In genomic region chr10:124647421-124648130, GRCh38 we compare ENCODE assay signal across 8 cellular contexts.
DNase-seq lines count a peak whose midpoint lies in the region; ATAC-seq and TF ChIP-seq lines count a peak whose summit lies in the region.

No MANE protein-coding gene starts in this region.

- peak overlapping the region; percentile 47; the same call in 1 of the 2 replicates for H4K91ac ChIP-seq in IMR-90 (ENCODE audit: insufficient read depth, low read depth, low read length)

- H3K36me3 ChIP-seq in BJ (ENCODE audit: control insufficient read depth, insufficient read depth, low read length) (no peaks in the 10 kb centered on the region), IMR-90 (ENCODE audit: control insufficient read depth, insufficient read depth, low read length) (no peaks in the 10 kb centered on the region), mucosa of rectum (ENCODE audit: control insufficient read depth in 2 of 2, insufficient read depth in 2 of 2, low read length in 2 of 2) (peaks cover 5 to 6% of the 10 kb centered on the region in 2 donors), suprapubic skin (no peaks in the 10 kb centered on the region)

- no peak overlapping the region for H3K9ac ChIP-seq in IMR-90 (ENCODE audit: low read depth, low read length)
- peak overlapping the region in 1 of 2 donors; percentile 52 for H3K9ac ChIP-seq in mucosa of rectum (ENCODE audit: low read depth in 1 of 2, low read length in 2 of 2)

- no peak overlapping the region for H2BK15ac ChIP-seq in IMR-90 (ENCODE audit: low read depth, low read length)

- no peak for TF ChIP-seq POLR2A in IMR-90 (IDR thresholded peaks at IDR 0.05; ENCODE audit: low read depth, low read length)
- no peak for TF ChIP-seq POLR2A in suprapubic skin (IDR thresholded peaks at IDR 0.05)

- H3K9me3 ChIP-seq in IMR-90 (ENCODE audit: control insufficient read depth, insufficient read depth, low read length) (no peaks in the 10 kb centered on the region), mucosa of rectum (ENCODE audit: control insufficient read depth in 2 of 2, low read length in 2 of 2) (no peaks in the 10 kb centered on the region), suprapubic skin (no peaks in the 10 kb centered on the region)

- TF ChIP-seq EP300 in suprapubic skin (IDR thresholded peaks at IDR 0.05): no peak

- H2BK5ac ChIP-seq in IMR-90 (ENCODE audit: low read depth, low read length, poor library complexity, severe bottlenecking): peak overlapping the region; percentile 28

- 100% methylated on average over 1 of the region's 9 CpGs; no CpG with 5 or more reads in 1 of the 2 experiments for WGBS in IMR-90 (ENCODE audit: extremely low coverage in 2 of 2, insufficient read length in 1 of 2), 2 experiments
- WGBS in suprapubic skin: 49% methylated on average over 9 of the region's 9 CpGs

- H3K36me3 Mint-ChIP-seq in WTC11: no peaks in the 10 kb centered on the region

- H3K27me3 ChIP-seq in BJ (ENCODE audit: control insufficient read depth, insufficient read depth, low read length) (no peaks in the 10 kb centered on the region), IMR-90 (ENCODE audit: control insufficient read depth, insufficient read depth, low read length) (no peaks in the 10 kb centered on the region), mucosa of rectum (ENCODE audit: control insufficient read depth in 2 of 2, insufficient read depth in 2 of 2, low read length in 2 of 2) (no peaks in the 10 kb centered on the region), suprapubic skin (no peaks in the 10 kb centered on the region)

- peak overlapping the region; percentile 64 for H3K4ac ChIP-seq in IMR-90 (ENCODE audit: low read depth, low read length)

- no TSS peak for BruUV-seq in IMR-90 (replicated peaks; lab: Mats Ljungman, UMichigan)

- H2BK20ac ChIP-seq in IMR-90 (ENCODE audit: low read depth, low read length): no peak overlapping the region

- peaks cover 43% of the 10 kb centered on the region for H3K4me1 Mint-ChIP-seq in WTC11

- H3K23ac ChIP-seq in IMR-90 (ENCODE audit: low read depth, low read length): 0 out of 2 replicates have a peak overlapping the region, but pooled peaks have one; percentile 33

- peak overlapping the region; percentile 36 for H3K14ac ChIP-seq in IMR-90 (replicated peaks; ENCODE audit: low read depth, low read length)

- H3K79me1 ChIP-seq in IMR-90 (ENCODE audit: low read depth in 1 of 2, low read length in 2 of 2): peaks cover 20 to 30% of the 10 kb centered on the region in 2 experiments; a peak in 3 of 4 replicates

- CTCF ChIA-PET in BJ (lab: Yijun Ruan, JAX) (interaction anchor here (0.7 to 1.7 kb wide), 6 partner anchors 10 to 182 kb away, joined by 3 to 5 read pairs (median 4); no protein-coding TSS in a partner anchor), IMR-90 (lab: Yijun Ruan, JAX) (no interaction called here), WTC11 (lab: Charles Lee) (interaction anchor here (0.5 to 5.9 kb wide), 7 partner anchors 16 to 95 kb away, joined by 3 to 57 read pairs (median 5); no protein-coding TSS in a partner anchor)

- no peak overlapping the region for H3K56ac ChIP-seq in IMR-90 (ENCODE audit: extremely low read depth, insufficient read depth, low read length)

- in situ Hi-C loops in IMR-90 (cut with MboI; ENCODE audit: low sequenced_read_pairs): no loop called here

- peak overlapping the region; percentile 82 for H2AFZ ChIP-seq in IMR-90 (replicated peaks; ENCODE audit: low read length, poor library complexity)

- no peak for TF ChIP-seq RAD21 in IMR-90 (IDR thresholded peaks at IDR 0.05; ENCODE audit: low read length)

- peak overlapping the region in 1 of 2 experiments; percentile 79; a peak in 3 of 4 replicates for H4K8ac ChIP-seq in IMR-90 (ENCODE audit: low read depth in 2 of 2, low read length in 2 of 2)

- H3K9me1 ChIP-seq in IMR-90 (ENCODE audit: insufficient read depth, low read length): peaks cover 33% of the 10 kb centered on the region

- ATAC-seq in GM19351 (IDR thresholded peaks at IDR 0.05; ENCODE audit: unreplicated experiment) (peak; percentile 52), IMR-90 (ENCODE audit: low read depth) (peak; percentile 13), WTC11 (peak; percentile 44)

- dilution Hi-C loops in IMR-90 (cut with HindIII; ENCODE audit: low sequenced_read_pairs, unreplicated experiment): no loop called here

- H3K4me1 ChIP-seq in IMR-90 (ENCODE audit: control insufficient read depth, insufficient read depth, low read length) (peaks cover 27% of the 10 kb centered on the region), mucosa of rectum (ENCODE audit: control insufficient read depth in 2 of 2, insufficient read depth in 2 of 2, low read length in 2 of 2) (peaks cover 31 to 52% of the 10 kb centered on the region in 2 donors), suprapubic skin (peaks cover 93% of the 10 kb centered on the region)

- POLR2A ChIA-PET in BJ (lab: Charles Lee) (no interaction called here), IMR-90 (lab: Charles Lee; ENCODE audit: unreplicated experiment) (no interaction called here), WTC11 (lab: Charles Lee) (interaction anchor here (0.6 to 1.1 kb wide), 2 partner anchors 193 to 957 kb away, joined by 3 read pairs; no protein-coding TSS in a partner anchor)

- no peak overlapping the region for H3K27ac ChIP-seq in IMR-90 (ENCODE audit: insufficient read depth, low read length)
- peak overlapping the region; percentile 54 to 78 for H3K27ac ChIP-seq in mucosa of rectum (ENCODE audit: low read depth in 2 of 2, low read length in 2 of 2)
- peak overlapping the region; percentile 84 for H3K27ac ChIP-seq in suprapubic skin

- H2AK9ac ChIP-seq in IMR-90 (replicated peaks; ENCODE audit: low read depth, low read length, poor library complexity): peak overlapping the region; percentile 57

- TF ChIP-seq CTCF in BJ (IDR thresholded peaks at IDR 0.05; ENCODE audit: insufficient read depth, low read depth, low read length) (peak; percentile 34; the same call in 1 of the 2 replicates), IMR-90 (conservative IDR thresholded peaks at IDR 0.05; ENCODE audit: low read depth, low read length) (no peak), WTC11 (IDR thresholded peaks at IDR 0.05) (no peak), suprapubic skin (IDR thresholded peaks at IDR 0.05) (peak in 1 of 2 donors; percentile 28)

- H4K20me1 ChIP-seq in IMR-90 (ENCODE audit: insufficient read depth, low read length): no peaks in the 10 kb centered on the region; the same call in 1 of the 2 replicates

- H2AK5ac ChIP-seq in IMR-90 (ENCODE audit: low read depth, low read length): peak overlapping the region; percentile 91

- peak overlapping the region; percentile 12; the same call in 1 of the 2 replicates for H3K27ac Mint-ChIP-seq in WTC11

- H3K27me3 Mint-ChIP-seq in WTC11 (ENCODE audit: low read depth): no peaks in the 10 kb centered on the region

- DNase-seq in BJ (ENCODE audit: low read depth) (no peak), IMR-90 (peak; percentile 20), WTC11 (ENCODE audit: low spot score) (no peak), dedifferentiated amniotic fluid mesenchymal stem cell (ENCODE audit: extremely low spot score) (peak; percentile 15), suprapubic skin (ENCODE audit: low spot score in 2 of 2) (peak in 1 of 2 donors; percentile 85), NCI-H82 treated with DMSO at 0.1 percent for 48 hours (lab: John Stamatoyannopoulos, UW; ENCODE audit: unreplicated experiment) (no peak)

- H3K4me2 ChIP-seq in IMR-90 (ENCODE audit: low read depth, low read length): no peak overlapping the region

- H3K9me3 Mint-ChIP-seq in WTC11: no peaks in the 10 kb centered on the region

- no peak overlapping the region for H3K18ac ChIP-seq in IMR-90 (ENCODE audit: low read depth, low read length)

- intact Hi-C loops in IMR-90 (cut with micrococcal nuclease): loop anchor here (5.0 kb wide), 1 partner anchor 95 kb away; the partner anchor contains the start of gene FAM53B

- no peak overlapping the region for H3K4me3 ChIP-seq in BJ (ENCODE audit: low read depth, low read length)
- H3K4me3 ChIP-seq in IMR-90 (ENCODE audit: insufficient read depth, low read depth, low read length): no peak overlapping the region
- peak overlapping the region; percentile 1 to 38 for H3K4me3 ChIP-seq in mucosa of rectum (ENCODE audit: low read length in 2 of 2)
- no peak overlapping the region for H3K4me3 ChIP-seq in suprapubic skin

- 0 out of 2 replicates have a peak overlapping the region, but pooled peaks have one; percentile 14 for H2BK120ac ChIP-seq in IMR-90 (ENCODE audit: low read depth, low read length)

- peak overlapping the region; percentile 24; the same call in 1 of the 2 replicates for H4K5ac ChIP-seq in IMR-90 (ENCODE audit: low read depth, low read length)

- H3K4me3 Mint-ChIP-seq in WTC11: no peak overlapping the region

TF ChIP-seq in IMR-90, 13 proteins besides CTCF, POLR2A, EP300 and RAD21 (continues in another document):
- TF ChIP-seq CEBPB (IDR thresholded peaks at IDR 0.05; ENCODE audit: low read depth, low read length) (no peak), SMC3 (IDR thresholded peaks at IDR 0.05; ENCODE audit: low read depth, low read length) (no peak), BHLHE40 (IDR thresholded peaks at IDR 0.05; ENCODE audit: low read depth, low read length) (no peak), ELK1 (IDR thresholded peaks at IDR 0.05; ENCODE audit: borderline replicate concordance, low read depth, low read length) (no peak)

TF ChIP-seq in WTC11, 78 proteins besides CTCF, POLR2A, EP300 and RAD21 (continues in another document):
- TF ChIP-seq ZBTB43 (CRISPR knock-in tag; IDR thresholded peaks at IDR 0.05): no peak
- no peak for TF ChIP-seq IRF1 (CRISPR knock-in tag; IDR thresholded peaks at IDR 0.05)

Comparison
In these comparisons a context has a peak if more than half of its experiments do, and no peak if none do; other contexts are left out.
1. DNase-seq: peak in IMR-90 (single experiment) and dedifferentiated amniotic fluid mesenchymal stem cell (single experiment); none in BJ (single experiment), WTC11 (single experiment) and NCI-H82 treated with DMSO at 0.1 percent for 48 hours (single experiment).
2. H3K4me3 ChIP-seq: peak in mucosa of rectum (2 of 2); none in BJ (single experiment), IMR-90 (single experiment) and suprapubic skin (single experiment).
3. Peak in every context shown above with its lines, with median percentiles within 50 percentile points of each other: ATAC-seq.